ENCODE assay signal across 1 cellular context in the genomic region with DNA sequence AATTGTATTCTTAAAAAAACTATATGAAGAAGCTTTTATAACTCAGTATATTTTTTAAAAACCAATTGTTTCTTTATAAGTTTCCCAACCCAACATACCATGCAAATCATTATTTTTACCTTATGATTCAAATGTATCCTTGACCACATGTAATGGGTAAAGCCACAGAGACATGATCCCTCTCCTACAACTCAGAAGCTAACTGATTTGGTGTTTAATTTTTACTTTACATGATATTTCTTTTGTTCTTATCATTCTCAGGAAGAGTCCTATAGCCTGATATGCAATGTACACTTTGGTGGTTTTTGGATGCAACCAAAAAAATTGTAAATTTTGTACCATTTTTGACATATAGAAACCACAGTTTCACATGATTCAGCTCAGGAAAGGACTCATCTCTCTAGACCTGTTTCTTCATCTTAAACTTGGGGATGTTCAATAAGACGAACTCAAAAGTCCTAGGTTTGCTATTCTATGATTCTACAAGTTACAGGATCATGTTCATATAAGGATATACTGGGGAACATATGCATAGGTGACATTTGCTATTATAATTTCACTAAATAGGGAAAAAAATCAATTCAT.
TF ChIP-seq lines count a peak whose summit lies in the region.

No MANE protein-coding gene starts in this region.

TF ChIP-seq in IMR-90, 13 proteins besides CTCF, POLR2A, EP300 and RAD21:
- TF ChIP-seq RCOR1 (IDR thresholded peaks at IDR 0.05; ENCODE audit: insufficient replicate concordance, low read length) (no peak), SMC3 (IDR thresholded peaks at IDR 0.05; ENCODE audit: low read depth, low read length) (no peak), CEBPB (IDR thresholded peaks at IDR 0.05; ENCODE audit: low read depth, low read length) (no peak), FOS (IDR thresholded peaks at IDR 0.05; ENCODE audit: low read depth, low read length) (no peak), MAFK (IDR thresholded peaks at IDR 0.05; ENCODE audit: low read depth, low read length) (no peak), NFE2L2 (IDR thresholded peaks at IDR 0.05; ENCODE audit: low read depth, low read length) (no peak), MXI1 (IDR thresholded peaks at IDR 0.05; ENCODE audit: borderline replicate concordance, low read depth, low read length) (no peak), CHD1 (IDR thresholded peaks at IDR 0.05; ENCODE audit: low read depth, low read length) (no peak), BHLHE40 (IDR thresholded peaks at IDR 0.05; ENCODE audit: low read depth, low read length) (no peak), RFX5 (IDR thresholded peaks at IDR 0.05; ENCODE audit: low read depth, low read length) (no peak), MAZ (IDR thresholded peaks at IDR 0.05; ENCODE audit: borderline replicate concordance, low read depth, low read length) (no peak)
- TF ChIP-seq, protein P1, sequence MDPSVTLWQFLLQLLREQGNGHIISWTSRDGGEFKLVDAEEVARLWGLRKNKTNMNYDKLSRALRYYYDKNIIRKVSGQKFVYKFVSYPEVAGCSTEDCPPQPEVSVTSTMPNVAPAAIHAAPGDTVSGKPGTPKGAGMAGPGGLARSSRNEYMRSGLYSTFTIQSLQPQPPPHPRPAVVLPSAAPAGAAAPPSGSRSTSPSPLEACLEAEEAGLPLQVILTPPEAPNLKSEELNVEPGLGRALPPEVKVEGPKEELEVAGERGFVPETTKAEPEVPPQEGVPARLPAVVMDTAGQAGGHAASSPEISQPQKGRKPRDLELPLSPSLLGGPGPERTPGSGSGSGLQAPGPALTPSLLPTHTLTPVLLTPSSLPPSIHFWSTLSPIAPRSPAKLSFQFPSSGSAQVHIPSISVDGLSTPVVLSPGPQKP (IDR thresholded peaks at IDR 0.05; ENCODE audit: borderline replicate concordance, low read depth, low read length), result no peak
- TF ChIP-seq, protein P2, sequence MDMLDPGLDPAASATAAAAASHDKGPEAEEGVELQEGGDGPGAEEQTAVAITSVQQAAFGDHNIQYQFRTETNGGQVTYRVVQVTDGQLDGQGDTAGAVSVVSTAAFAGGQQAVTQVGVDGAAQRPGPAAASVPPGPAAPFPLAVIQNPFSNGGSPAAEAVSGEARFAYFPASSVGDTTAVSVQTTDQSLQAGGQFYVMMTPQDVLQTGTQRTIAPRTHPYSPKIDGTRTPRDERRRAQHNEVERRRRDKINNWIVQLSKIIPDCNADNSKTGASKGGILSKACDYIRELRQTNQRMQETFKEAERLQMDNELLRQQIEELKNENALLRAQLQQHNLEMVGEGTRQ (IDR thresholded peaks at IDR 0.05; ENCODE audit: low read depth, low read length), result no peak
